ENCODE assay signal across 8 cellular contexts in the genomic region with DNA sequence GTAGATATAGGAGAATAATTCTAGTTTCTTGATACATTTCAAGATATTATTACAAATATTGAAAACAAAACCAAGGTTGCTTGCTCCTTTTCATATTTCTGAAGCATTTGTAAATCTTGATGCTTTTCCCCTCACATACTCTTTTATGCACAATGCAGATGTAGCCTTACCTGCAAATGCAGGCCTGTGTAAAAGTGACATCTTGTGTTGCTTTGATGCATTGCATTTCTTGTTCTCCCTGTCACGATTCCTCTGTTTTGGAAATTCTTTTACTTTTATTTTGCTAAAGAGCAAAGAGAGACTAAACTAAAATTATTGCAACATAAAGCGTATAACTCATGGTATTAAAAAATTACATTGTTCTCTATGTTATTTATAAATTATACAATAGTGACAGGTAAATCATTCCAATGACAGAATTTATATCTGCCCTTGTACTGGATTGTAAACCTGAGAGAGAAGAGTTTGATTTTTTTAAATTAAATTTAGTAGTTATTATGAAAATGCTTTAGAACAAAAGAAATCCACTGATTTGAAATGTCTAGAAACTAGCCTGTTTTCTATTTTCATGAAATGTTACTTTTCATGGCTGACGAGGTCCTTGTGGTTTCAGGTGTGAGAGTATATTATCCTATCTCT.
A peak's percentile ranks its signal among the peaks of the same experiment; 100 is the strongest.
DNase-seq lines count a peak whose midpoint lies in the region; ATAC-seq and TF ChIP-seq lines count a peak whose summit lies in the region.

No MANE protein-coding gene starts in this region.

- no peaks in the 10 kb centered on the region for H3K9me3 ChIP-seq in body of pancreas
- no peaks in the 10 kb centered on the region for H3K9me3 ChIP-seq in right lobe of liver
- H3K9me3 ChIP-seq in MG63, result peaks cover under 1% of the 10 kb centered on the region

- TF ChIP-seq CTCF in KMS-11 (conservative IDR thresholded peaks at IDR 0.05; ENCODE audit: low read depth, low read length) (0 out of 2 replicates have a peak, but pooled peaks have one; percentile 19), body of pancreas (IDR thresholded peaks at IDR 0.05) (peak in 6 of 7 experiments; percentile 19 to 55 (median 43)), right lobe of liver (IDR thresholded peaks at IDR 0.05) (peak; percentile 19 to 55 (median 52))

- H2AFZ ChIP-seq in KMS-11 (ENCODE audit: low read depth), result no peak overlapping the region

- H3K79me2 ChIP-seq in KMS-11 (ENCODE audit: insufficient read depth, low read depth), result no peaks in the 10 kb centered on the region

- H3K9ac ChIP-seq in KMS-11, result no peak overlapping the region

- H4K20me1 ChIP-seq in KMS-11 (ENCODE audit: insufficient read depth), result no peaks in the 10 kb centered on the region

- H3K4me3 ChIP-seq in KMS-11 (IDR thresholded peaks at IDR 0.05; ENCODE audit: insufficient read depth, low read depth, low read length), result no peak overlapping the region
- H3K4me3 ChIP-seq in body of pancreas, result no peak overlapping the region
- H3K4me3 ChIP-seq in right lobe of liver, result no peak overlapping the region
- H3K4me3 ChIP-seq in MG63, result no peak overlapping the region

- H3K36me3 ChIP-seq in KMS-11 (ENCODE audit: insufficient read depth) (no peaks in the 10 kb centered on the region), body of pancreas (replicated peaks in 1 of 2; ENCODE audit: insufficient read depth in 1 of 2, low read depth in 2 of 2) (no peaks in the 10 kb centered on the region), right lobe of liver (no peaks in the 10 kb centered on the region), MG63 (peaks cover 38% of the 10 kb centered on the region)

- ATAC-seq in body of pancreas (no peak), right lobe of liver (peak; percentile 46 to 70 (median 54)), HG02852 (IDR thresholded peaks at IDR 0.05; ENCODE audit: unreplicated experiment) (no peak)

- 50 to 59% methylated on average over 3 of the region's 3 CpGs for WGBS in body of pancreas, 2 donors
- WGBS in right lobe of liver (ENCODE audit: insufficient coverage, low coverage, low lambda C conversion rate, missing lambda C conversion rate), result 53% methylated on average over 3 of the region's 3 CpGs

- H3K27ac ChIP-seq in KMS-11 (no peak overlapping the region), body of pancreas (no peak overlapping the region), right lobe of liver (no peak overlapping the region)

- TF ChIP-seq POLR2A in body of pancreas (IDR thresholded peaks at IDR 0.05) (no peak), right lobe of liver (IDR thresholded peaks at IDR 0.05) (no peak)

- no peak overlapping the region for H3K4me2 ChIP-seq in KMS-11

- H3K27me3 ChIP-seq in KMS-11 (ENCODE audit: insufficient read depth, low read depth) (no peaks in the 10 kb centered on the region), body of pancreas (no peaks in the 10 kb centered on the region), right lobe of liver (no peaks in the 10 kb centered on the region), MG63 (no peaks in the 10 kb centered on the region)

- DNase-seq in ELR (ENCODE audit: low read depth) (peak; percentile 30), body of pancreas (no peak), right lobe of liver (no peak), activated T-cell treated with anti-CD3 and anti-CD28 coated beads for 4 hours (no peak), MG63 (no peak)
- DNase-seq in activated CD8-positive, alpha-beta memory T cell treated with anti-CD3 and anti-CD28 coated beads for 24 hours, result no peak

- no peaks in the 10 kb centered on the region for H3K4me1 ChIP-seq in KMS-11 (ENCODE audit: low read depth, poor library complexity, severe bottlenecking)
- no peaks in the 10 kb centered on the region for H3K4me1 ChIP-seq in body of pancreas
- H3K4me1 ChIP-seq in right lobe of liver, result no peaks in the 10 kb centered on the region

- intact Hi-C loops in body of pancreas (cut with DNase I) (no loop called here), right lobe of liver (cut with DNase I) (no loop called here)

Comparison
In these comparisons a context has a peak if more than half of its experiments do, and no peak if none do; other contexts are left out.
1. ATAC-seq: peak in right lobe of liver (4 of 4); none in body of pancreas (single experiment) and HG02852 (single experiment).
2. Peak in every context shown above with its lines, with median percentiles within 50 percentile points of each other: CTCF ChIP-seq.